In genomic region chr12:131806654-131807053, GRCh38 we compare ENCODE assay signal across 28 cellular contexts.
"Had no signal": no experiment of that assay in that cellular context is flagged by ENCODE, and none has a peak within 500 bp of the region (broad histone marks: within the 10 kb centered on the region; RNA-seq: fewer than 3 reads in every experiment).

No MANE protein-coding gene starts in this region.

- H3K4me3 ChIP-seq: adrenal gland, SK-N-MC had no signal

- H3K4me3 Mint-ChIP-seq: activated CD4-positive, alpha-beta memory T cell treated with anti-CD3 and anti-CD28 coated beads, Interleukin-2, amount 10 ng/mL, durations not matched to agents 7 days and 5 days; activated naive CD8-positive, alpha-beta T cell treated with anti-CD3 and anti-CD28 coated beads, Interleukin-2, amount 10 ng/mL, durations not matched to agents 7 days and 5 days; activated T-helper 17 cell treated with anti-CD3 and anti-CD28 coated beads, Interleukin-2, amount 50 U/mL, for 72 hours; T-cell had no signal

- H3K27me3 Mint-ChIP-seq: activated CD4-positive, alpha-beta memory T cell treated with anti-CD3 and anti-CD28 coated beads, Interleukin-2, amount 10 ng/mL, durations not matched to agents 7 days and 5 days; activated naive CD8-positive, alpha-beta T cell treated with anti-CD3 and anti-CD28 coated beads, Interleukin-2, amount 10 ng/mL, durations not matched to agents 7 days and 5 days; activated T-helper 17 cell treated with anti-CD3 and anti-CD28 coated beads, Interleukin-2, amount 50 U/mL, for 72 hours had no signal

- ATAC-seq: activated T-helper 17 cell treated with anti-CD3 and anti-CD28 coated beads, Interleukin-2, amount 50 U/mL, for 72 hours; Panc1; Right ventricle myocardium inferior; T-cell had no signal

- H3K9ac ChIP-seq: KMS-11 had no signal

- H3K4me1 ChIP-seq: adrenal gland had no signal

- H3K9me3 Mint-ChIP-seq: activated naive CD8-positive, alpha-beta T cell treated with anti-CD3 and anti-CD28 coated beads, Interleukin-2, amount 10 ng/mL, durations not matched to agents 7 days and 5 days; activated T-helper 17 cell treated with anti-CD3 and anti-CD28 coated beads, Interleukin-2, amount 50 U/mL, for 72 hours; T-cell had no signal

- H3K9me3 ChIP-seq: adrenal gland had no signal

- H3K4me2 ChIP-seq: KMS-11 had no signal

- H3K27me3 ChIP-seq: adrenal gland had no signal

- DNase-seq: activated CD4-positive, alpha-beta memory T cell treated with anti-CD3 and anti-CD28 coated beads, Interleukin-2, amount 10 ng/mL, durations not matched to agents 7 days and 5 days; activated CD4-positive, alpha-beta T cell treated with anti-CD3 and anti-CD28 coated beads, Interleukin-2, amount 50 U/mL, for 1 hour; activated CD4-positive, CD25-positive, alpha-beta regulatory T cell; activated gamma-delta T cell; activated naive CD4-positive, alpha-beta T cell treated with anti-CD3 and anti-CD28 coated beads, Interleukin-2, amount 50 U/mL, for 16 hours; activated naive CD8-positive, alpha-beta T cell treated with anti-CD3 and anti-CD28 coated beads, Interleukin-2, amount 10 ng/mL, durations not matched to agents 7 days and 5 days; activated T-cell treated with anti-CD3 and anti-CD28 coated beads for 4 hours; activated T-cell treated with anti-CD3 and anti-CD28 coated beads, Interleukin-2, amount 50 U/mL, for 48 hours; adrenal gland; anterior cingulate cortex; NCI-H1092; NCI-H1417; NCI-H2029; NCI-H2107; NCI-H446; NCI-H524; NCI-H748 treated with DMSO at 0.1 percent for 48 hours; OCI-M1; RPMI8226; T-cell; T-helper 2 cell; T1000 had no signal

- FAIRE-seq: TTC549 had no signal

- H3K27ac ChIP-seq: adrenal gland, KMS-11, SK-N-MC had no signal

- H3K4me1 Mint-ChIP-seq: activated T-helper 17 cell treated with anti-CD3 and anti-CD28 coated beads, Interleukin-2, amount 50 U/mL, for 72 hours; T-cell had no signal

- H3K27ac Mint-ChIP-seq: activated CD4-positive, alpha-beta memory T cell treated with anti-CD3 and anti-CD28 coated beads, Interleukin-2, amount 10 ng/mL, durations not matched to agents 7 days and 5 days; activated naive CD8-positive, alpha-beta T cell treated with anti-CD3 and anti-CD28 coated beads, Interleukin-2, amount 10 ng/mL, durations not matched to agents 7 days and 5 days; activated T-helper 17 cell treated with anti-CD3 and anti-CD28 coated beads, Interleukin-2, amount 50 U/mL, for 72 hours had no signal
